ENCODE assay signal across 17 cellular contexts in the genomic region with DNA sequence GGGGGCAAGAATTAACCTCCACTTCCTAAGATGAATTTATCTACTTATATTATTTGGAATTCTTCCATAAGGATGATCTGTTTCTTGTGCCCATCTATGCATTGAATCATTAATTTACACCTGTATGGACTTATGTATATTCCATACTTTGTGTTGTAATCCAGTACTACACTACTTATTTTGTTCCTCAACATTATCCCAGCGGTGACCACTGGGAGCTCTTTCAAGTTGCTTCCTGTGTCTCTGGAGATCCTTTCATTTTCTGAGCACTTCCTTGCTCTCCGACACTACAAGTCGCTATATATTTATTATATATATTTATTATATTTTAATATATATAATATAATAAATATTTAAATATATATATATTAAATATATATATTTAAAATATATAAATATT. TPM values are rescaled to one million over a fixed set of nuclear protein-coding genes. Genes with fewer than 3 reads are reported as not detected.
A peak's percentile ranks its signal among the peaks of the same experiment; 100 is the strongest.
DNase-seq lines count a peak whose midpoint lies in the region; ATAC-seq and TF ChIP-seq lines count a peak whose summit lies in the region.
"Had no signal": no experiment of that assay in that cellular context is flagged by ENCODE, and none has a peak within 500 bp of the region (broad histone marks: within the 10 kb centered on the region; RNA-seq: fewer than 3 reads in every experiment).

No MANE protein-coding gene starts in this region.

- DNase-seq in NCI-H2171 treated with DMSO at 0.1 percent for 48 hours (lab: John Stamatoyannopoulos, UW) (peak; percentile 47), NCI-H2171 (lab: John Stamatoyannopoulos, UW) (no peak), NB4 (ENCODE audit: low read depth) (peak; percentile 17), dermis blood vessel endothelial cell (peak; percentile 23), progenitor cell of endocrine pancreas (ENCODE audit: low spot score, unreplicated experiment) (no peak), NCI-H345 (lab: John Stamatoyannopoulos, UW) (no peak), cortex of kidney (lab: John Stamatoyannopoulos, UW) (no peak)
- DNase-seq: kidney, mucosa of descending colon, ovary, small intestine, T-helper 1 cell had no signal

- TF ChIP-seq CTCF in NB4 (IDR thresholded peaks at IDR 0.05; ENCODE audit: low read depth, low read length) (no peak), progenitor cell of endocrine pancreas (IDR thresholded peaks at IDR 0.05; ENCODE audit: unreplicated experiment) (peak; percentile 35)

- no peak for TF ChIP-seq POLR2A in NB4 (IDR thresholded peaks at IDR 0.05; ENCODE audit: extremely low read depth, insufficient read length)

- H3K36me3 Mint-ChIP-seq in progenitor cell of endocrine pancreas (ENCODE audit: insufficient read depth), result no peaks in the 10 kb centered on the region
- H3K36me3 Mint-ChIP-seq: activated naive CD4-positive, alpha-beta T cell treated with anti-CD3 and anti-CD28 coated beads, Interleukin-2, amount 50 U/mL, for 24 hours had no signal

- no peak overlapping the region for H3K27ac Mint-ChIP-seq in progenitor cell of endocrine pancreas
- H3K27ac Mint-ChIP-seq: activated naive CD4-positive, alpha-beta T cell treated with anti-CD3 and anti-CD28 coated beads, Interleukin-2, amount 50 U/mL, for 24 hours; stimulated activated naive CD8-positive, alpha-beta T cell treated with anti-CD3 and anti-CD28 coated beads, Interleukin-15, Interleukin-2, amounts not matched to agents 100 ng/mL and 50 ng/mL, for 24 hours had no signal

- H3K9me3 Mint-ChIP-seq in progenitor cell of endocrine pancreas (ENCODE audit: low read depth), result no peaks in the 10 kb centered on the region
- H3K9me3 Mint-ChIP-seq: activated naive CD4-positive, alpha-beta T cell treated with anti-CD3 and anti-CD28 coated beads, Interleukin-2, amount 50 U/mL, for 24 hours; stimulated activated naive CD8-positive, alpha-beta T cell treated with anti-CD3 and anti-CD28 coated beads, Interleukin-15, Interleukin-2, amounts not matched to agents 100 ng/mL and 50 ng/mL, for 24 hours had no signal

- H3K4me3 ChIP-seq in NB4 (ENCODE audit: low read depth, low read length), result no peak overlapping the region
- H3K4me3 ChIP-seq: cardiac muscle cell, mucosa of descending colon, ovary had no signal

- no peak overlapping the region for H3K4me3 Mint-ChIP-seq in progenitor cell of endocrine pancreas (ENCODE audit: low read depth)
- H3K4me3 Mint-ChIP-seq: activated naive CD4-positive, alpha-beta T cell treated with anti-CD3 and anti-CD28 coated beads, Interleukin-2, amount 50 U/mL, for 24 hours; stimulated activated naive CD8-positive, alpha-beta T cell treated with anti-CD3 and anti-CD28 coated beads, Interleukin-15, Interleukin-2, amounts not matched to agents 100 ng/mL and 50 ng/mL, for 24 hours had no signal

- no peak for ATAC-seq in GM21786 (IDR thresholded peaks at IDR 0.05; ENCODE audit: unreplicated experiment)
- ATAC-seq: activated CD4-positive, CD25-positive, alpha-beta regulatory T cell treated with anti-CD3 and anti-CD28 coated beads, Interleukin-2, amount 50 U/mL, for 24 hours; mucosa of descending colon had no signal

- peaks cover 24% of the 10 kb centered on the region for H3K27me3 Mint-ChIP-seq in progenitor cell of endocrine pancreas

- peaks cover 2% of the 10 kb centered on the region for H3K4me1 Mint-ChIP-seq in progenitor cell of endocrine pancreas (ENCODE audit: low read depth)

RNA-seq across cellular contexts. Expression of a gene that starts 54.9 kb away (rescaled TPM):
- total RNA-seq in dermis blood vessel endothelial cell (0.42 and 1.5 TPM in 2 replicates), progenitor cell of endocrine pancreas (8.1 and 9.8 TPM in 2 replicates)

Comparison
In these comparisons a context has a peak if more than half of its experiments do, and no peak if none do; other contexts are left out.
1. DNase-seq: peak in NCI-H2171 treated with DMSO at 0.1 percent for 48 hours (single experiment), NB4 (single experiment) and dermis blood vessel endothelial cell (single experiment); none in NCI-H2171 (single experiment), progenitor cell of endocrine pancreas (single experiment), NCI-H345 (single experiment) and cortex of kidney (single experiment).